Comparison of ENCODE assay signal across 17 cellular contexts in the genomic region with DNA sequence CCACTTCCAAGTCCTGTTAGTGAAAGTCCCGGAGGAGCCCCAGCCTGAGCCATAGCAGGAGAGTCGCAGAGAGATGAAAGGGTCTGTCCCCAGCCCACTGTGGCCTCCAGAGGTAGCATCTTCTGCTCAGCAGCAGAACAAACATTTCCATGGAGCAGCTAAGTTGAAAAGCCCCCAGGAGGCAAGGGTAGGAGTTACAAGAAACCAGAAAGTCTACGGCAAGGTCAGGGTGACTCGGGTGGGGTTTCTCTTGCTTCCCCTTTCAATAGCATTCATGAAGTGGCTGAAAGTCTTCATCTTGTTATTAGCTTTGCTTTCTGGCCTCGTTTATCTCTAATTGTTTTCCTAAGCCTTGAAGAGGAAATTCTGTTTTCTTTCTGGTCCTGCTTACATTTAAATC.
DNase-seq lines count a peak whose midpoint lies in the region; ATAC-seq, FAIRE-seq and TF ChIP-seq lines count a peak whose summit lies in the region.
"Had no signal": no experiment of that assay in that cellular context is flagged by ENCODE, and none has a peak within 500 bp of the region (broad histone marks: within the 10 kb centered on the region; RNA-seq: fewer than 3 reads in every experiment).

No MANE protein-coding gene starts in this region.

- H3K9ac ChIP-seq in smooth muscle cell (ENCODE audit: low read depth), result no peak overlapping the region

- peak overlapping the region; percentile 69 for H2AFZ ChIP-seq in smooth muscle cell (ENCODE audit: low read depth)

- no peaks in the 10 kb centered on the region for H3K27me3 ChIP-seq in smooth muscle cell (ENCODE audit: low read depth)
- H3K27me3 ChIP-seq: SJCRH30 had no signal

- H3K27ac Mint-ChIP-seq in progenitor cell of endocrine pancreas, result no peak overlapping the region
- H3K27ac Mint-ChIP-seq: IgD-negative memory B cell had no signal

- DNase-seq in NCI-H2171 treated with DMSO at 0.1 percent for 48 hours (lab: John Stamatoyannopoulos, UW) (peak; percentile 6), NCI-H2171 (lab: John Stamatoyannopoulos, UW) (no peak), MV-4-11 (lab: John Stamatoyannopoulos, UW) (peak; percentile 10), smooth muscle cell (lab: John Stamatoyannopoulos, UW; ENCODE audit: unreplicated experiment) (no peak), progenitor cell of endocrine pancreas (ENCODE audit: low spot score, unreplicated experiment) (no peak), left colon (no peak), NCI-H526 treated with DMSO at 0.1 percent for 48 hours (lab: John Stamatoyannopoulos, UW) (no peak)
- DNase-seq: C1 segment of cervical spinal cord, H7, NCI-H1048, NCI-H1436 treated with DMSO at 0.1 percent for 48 hours, NCI-H2081, NCI-H510A treated with DMSO at 0.1 percent for 48 hours, RPMI8226, SJCRH30 had no signal

- peaks cover 17% of the 10 kb centered on the region for H3K4me1 Mint-ChIP-seq in progenitor cell of endocrine pancreas (ENCODE audit: low read depth)

- no peaks in the 10 kb centered on the region for H3K79me2 ChIP-seq in smooth muscle cell (ENCODE audit: low read depth)

- peak; percentile 62 for FAIRE-seq in endometrium (lab: Jason Lieb, UNC)

- H3F3A ChIP-seq in smooth muscle cell (ENCODE audit: low read depth), result no peaks in the 10 kb centered on the region

- no peak overlapping the region for H3K27ac ChIP-seq in smooth muscle cell (ENCODE audit: low read depth)
- H3K27ac ChIP-seq: SJCRH30 had no signal

- intact Hi-C loops in left colon (cut with DNase I, micrococcal nuclease), result no loop called here

- no peak for TF ChIP-seq CTCF in smooth muscle cell (IDR thresholded peaks at IDR 0.05; ENCODE audit: borderline replicate concordance, insufficient read depth, poor library complexity, severe bottlenecking)
- no peak for TF ChIP-seq CTCF in progenitor cell of endocrine pancreas (IDR thresholded peaks at IDR 0.05; ENCODE audit: unreplicated experiment)

- no peak for ATAC-seq in left colon

- no peak overlapping the region for H3K4me2 ChIP-seq in smooth muscle cell

- no peaks in the 10 kb centered on the region for H3K9me3 ChIP-seq in smooth muscle cell (replicated peaks; ENCODE audit: low read depth)
- H3K9me3 ChIP-seq: SJCRH30 had no signal

- H3K36me3 Mint-ChIP-seq in progenitor cell of endocrine pancreas (ENCODE audit: insufficient read depth), result no peaks in the 10 kb centered on the region

- WGBS in smooth muscle cell (ENCODE audit: low lambda C conversion rate), result 61% methylated on average over 5 of the region's 5 CpGs

- H3K27me3 Mint-ChIP-seq in progenitor cell of endocrine pancreas, result peaks cover 23% of the 10 kb centered on the region

- no peak overlapping the region for H3K4me3 ChIP-seq in smooth muscle cell
- H3K4me3 ChIP-seq: SJCRH30 had no signal

- H3K36me3 ChIP-seq in smooth muscle cell (ENCODE audit: low read depth), result no peaks in the 10 kb centered on the region
- H3K36me3 ChIP-seq: SJCRH30 had no signal

- H3K4me3 Mint-ChIP-seq in progenitor cell of endocrine pancreas (ENCODE audit: low read depth), result no peak overlapping the region
- H3K4me3 Mint-ChIP-seq: IgD-negative memory B cell had no signal

- H4K20me1 ChIP-seq in smooth muscle cell (ENCODE audit: low read depth), result no peaks in the 10 kb centered on the region

- no peaks in the 10 kb centered on the region for H3K9me3 Mint-ChIP-seq in progenitor cell of endocrine pancreas (ENCODE audit: low read depth)

- no peaks in the 10 kb centered on the region for H3K4me1 ChIP-seq in smooth muscle cell (ENCODE audit: low read depth)
- H3K4me1 ChIP-seq: SJCRH30 had no signal

Comparison
In these comparisons a context has a peak if more than half of its experiments do, and no peak if none do; other contexts are left out.
1. DNase-seq: peak in NCI-H2171 treated with DMSO at 0.1 percent for 48 hours (single experiment) and MV-4-11 (single experiment); none in NCI-H2171 (single experiment), smooth muscle cell (single experiment), progenitor cell of endocrine pancreas (single experiment), left colon (0 of 2) and NCI-H526 treated with DMSO at 0.1 percent for 48 hours (single experiment).